11 cellular contexts compared by ENCODE assay signal in genomic region chr2:179240481-179241451, GRCh38. TPM values are rescaled to one million over a fixed set of nuclear protein-coding genes. Genes with fewer than 3 reads are reported as not detected.
DNase-seq lines count a peak whose midpoint lies in the region; ATAC-seq, FAIRE-seq and TF ChIP-seq lines count a peak whose summit lies in the region.
"Had no signal": no experiment of that assay in that cellular context is flagged by ENCODE, and none has a peak within 500 bp of the region (broad histone marks: within the 10 kb centered on the region; RNA-seq: fewer than 3 reads in every experiment).

No MANE protein-coding gene starts in this region.

- no peak for ATAC-seq in activated T-helper 17 cell treated with anti-CD3 and anti-CD28 coated beads, Interleukin-2, amount 50 U/mL, for 72 hours (replicated peaks)
- ATAC-seq in naive B cell (ENCODE audit: low read depth in 2 of 2) = no peak

- BruUV-seq in Caco-2 (replicated peaks; lab: Mats Ljungman, UMichigan) = no TSS peak

- no peak for DNase-seq in Caco-2
- no peak for DNase-seq in GM19239 (ENCODE audit: insufficient read length, low spot score)
- no peak for DNase-seq in naive B cell
- no peak for DNase-seq in HK-2 (ENCODE audit: unreplicated experiment)
- DNase-seq in stimulated activated naive CD4-positive, alpha-beta T cell (lab: John Stamatoyannopoulos, UW) = no peak
- no peak for DNase-seq in coronary artery (ENCODE audit: low spot score)
- DNase-seq: activated CD4-positive, alpha-beta T cell treated with anti-CD3 and anti-CD28 coated beads, Interleukin-2, amount 50 U/mL, for 4 hours; NCI-H774; stimulated activated CD4-positive, alpha-beta T cell treated with anti-CD3 and anti-CD28 coated beads, Interleukin-2, amount 100 ng/mL, for 48 hours had no signal

- H3K9me3 Mint-ChIP-seq in Caco-2 (ENCODE audit: unreplicated experiment) (peaks cover 14% of the 10 kb centered on the region), naive B cell (peaks cover 0 to 17% (median 4%) of the 10 kb centered on the region in 7 donors)
- peaks cover 3% of the 10 kb centered on the region for H3K9me3 Mint-ChIP-seq in activated T-helper 17 cell treated with anti-CD3 and anti-CD28 coated beads, Interleukin-2, amount 50 U/mL, for 72 hours

- H3K4me1 Mint-ChIP-seq in Caco-2 (ENCODE audit: low read depth, unreplicated experiment) = peaks cover 16% of the 10 kb centered on the region
- no peaks in the 10 kb centered on the region for H3K4me1 Mint-ChIP-seq in activated T-helper 17 cell treated with anti-CD3 and anti-CD28 coated beads, Interleukin-2, amount 50 U/mL, for 72 hours
- H3K4me1 Mint-ChIP-seq in naive B cell = peaks cover 45 to 82% (median 66%) of the 10 kb centered on the region in 3 donors

- TF ChIP-seq CTCF in Caco-2 (IDR thresholded peaks at IDR 0.05; ENCODE audit: insufficient read depth in 1 of 2, low read depth in 1 of 2, low read length in 1 of 2, severe bottlenecking in 1 of 2, unreplicated experiment in 1 of 2) = peak in 1 of 2 experiments; percentile 13
- TF ChIP-seq CTCF in coronary artery (IDR thresholded peaks at IDR 0.05) = no peak

- H3K4me1 ChIP-seq in Caco-2 = 0 out of 2 replicates have a peak, but pooled peaks cover 19% of the 10 kb centered on the region
- H3K4me1 ChIP-seq: prostate gland had no signal

- H3K27me3 ChIP-seq in Caco-2 (replicated peaks; ENCODE audit: control insufficient read depth, insufficient read depth, low read length) = no peaks in the 10 kb centered on the region

- H3K4me3 Mint-ChIP-seq in Caco-2 (ENCODE audit: unreplicated experiment) = no peak overlapping the region
- peak overlapping the region; percentile 6 for H3K4me3 Mint-ChIP-seq in activated T-helper 17 cell treated with anti-CD3 and anti-CD28 coated beads, Interleukin-2, amount 50 U/mL, for 72 hours
- peak overlapping the region in 5 of 8 donors; percentile 7 to 79 (median 15) for H3K4me3 Mint-ChIP-seq in naive B cell

- no peak overlapping the region for H3K27ac ChIP-seq in coronary artery
- H3K27ac ChIP-seq: prostate gland had no signal

- H3K36me3 Mint-ChIP-seq in Caco-2 (ENCODE audit: insufficient read depth, unreplicated experiment) = no peaks in the 10 kb centered on the region
- no peaks in the 10 kb centered on the region for H3K36me3 Mint-ChIP-seq in activated T-helper 17 cell treated with anti-CD3 and anti-CD28 coated beads, Interleukin-2, amount 50 U/mL, for 72 hours (ENCODE audit: low read depth)
- peaks cover 8 to 13% of the 10 kb centered on the region in 2 donors for H3K36me3 Mint-ChIP-seq in naive B cell

- intact Hi-C loops in Caco-2 (cut with micrococcal nuclease; ENCODE audit: unreplicated experiment) = loop anchor here (2.0 kb wide), 1 partner anchor 22 kb away; no protein-coding TSS in a partner anchor

- CTCF ChIA-PET in Caco-2 (lab: Charles Lee) = no interaction called here

- POLR2A ChIA-PET in Caco-2 (lab: Charles Lee) = no interaction called here

- H3K27me3 Mint-ChIP-seq in Caco-2 (ENCODE audit: insufficient read depth, unreplicated experiment) = no peaks in the 10 kb centered on the region
- no peaks in the 10 kb centered on the region for H3K27me3 Mint-ChIP-seq in activated T-helper 17 cell treated with anti-CD3 and anti-CD28 coated beads, Interleukin-2, amount 50 U/mL, for 72 hours
- H3K27me3 Mint-ChIP-seq in naive B cell = no peaks in the 10 kb centered on the region

- H3K9me3 ChIP-seq in Caco-2 = no peaks in the 10 kb centered on the region
- H3K9me3 ChIP-seq: prostate gland had no signal

- no peak overlapping the region for H3K4me3 ChIP-seq in Caco-2 (ENCODE audit: low read depth, low read length)
- H3K4me3 ChIP-seq in coronary artery = no peak overlapping the region
- H3K4me3 ChIP-seq: prostate gland had no signal

- H3K36me3 ChIP-seq in Caco-2 (ENCODE audit: control insufficient read depth, insufficient read depth, low read length) = no peaks in the 10 kb centered on the region
- H3K36me3 ChIP-seq: prostate gland had no signal

- FAIRE-seq in GM19239 (lab: Jason Lieb, UNC) = peak; percentile 73

- H3K27ac Mint-ChIP-seq in Caco-2 (ENCODE audit: unreplicated experiment) (peak overlapping the region; percentile 34), naive B cell (peak overlapping the region in 4 of 6 donors; percentile 60 to 83 (median 69))
- H3K27ac Mint-ChIP-seq in activated T-helper 17 cell treated with anti-CD3 and anti-CD28 coated beads, Interleukin-2, amount 50 U/mL, for 72 hours = no peak overlapping the region

RNA-seq across cellular contexts. Expression of gene SESTD1, which starts 23.9 kb away (rescaled TPM):
- total RNA-seq in Caco-2 (2022) = 44.7 and 50.2 TPM in 2 replicates
- 1 to 10 TPM; 7.7 to 9.9 TPM for total RNA-seq in activated T-helper 17 cell treated with anti-CD3 and anti-CD28 coated beads, Interleukin-2, amount 50 U/mL, for 72 hours
- polyA plus RNA-seq in naive B cell (ENCODE audit: low read depth in 6 of 6) = 10 to 100 TPM; 25.4 to 88.7 (median 66.2) TPM
